ENCODE assay signal across 8 cellular contexts in the genomic region with DNA sequence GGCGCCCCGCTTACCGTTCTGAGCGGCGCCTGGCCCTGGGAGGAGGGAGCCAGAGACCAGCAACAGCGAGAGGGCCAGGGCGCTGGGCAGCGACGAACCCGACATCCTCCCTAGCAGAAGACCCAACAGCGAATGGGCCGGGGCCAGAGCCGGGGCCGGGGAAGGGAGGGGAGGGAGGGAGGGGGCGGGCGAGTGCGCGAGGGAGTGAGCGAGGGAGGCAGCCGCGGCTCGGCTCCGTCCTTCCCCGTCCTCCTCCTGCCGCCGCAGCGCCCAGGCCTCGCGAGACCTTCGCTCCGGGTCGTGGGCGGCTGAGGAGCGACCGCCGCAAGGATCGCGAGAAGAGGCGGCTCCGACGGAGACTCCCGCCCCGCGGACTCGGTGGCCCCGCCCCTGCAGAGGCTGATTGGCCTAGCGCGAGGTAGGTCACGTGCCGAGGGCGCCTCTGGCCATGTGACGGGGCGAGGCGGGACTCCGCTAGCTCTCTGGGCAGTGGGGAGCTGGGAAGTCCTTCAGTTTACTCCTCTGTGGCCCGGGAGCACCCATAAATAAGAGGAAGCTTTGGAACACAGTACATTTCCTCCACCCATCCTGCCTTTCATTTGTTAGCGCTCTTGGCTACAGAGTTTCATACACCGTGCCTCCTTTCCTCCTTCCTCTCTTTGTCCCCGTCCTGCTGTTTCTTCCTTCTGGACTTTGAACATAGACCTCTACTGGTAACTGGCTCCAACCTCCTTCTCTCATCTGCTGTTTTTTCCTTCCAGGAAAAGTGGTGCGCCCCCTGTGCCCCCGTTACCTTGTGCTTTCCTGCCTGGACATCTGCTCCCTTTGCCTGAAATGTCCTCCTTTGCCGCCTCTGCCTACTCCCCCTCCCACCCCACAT. TPM values are rescaled to one million over a fixed set of nuclear protein-coding genes. Genes with fewer than 3 reads are reported as not detected.
DNase-seq lines count a peak whose midpoint lies in the region; ATAC-seq and TF ChIP-seq lines count a peak whose summit lies in the region.

TSS of gene NPTN (minus strand) at position 279 of the 880 bp plus-strand sequence. CDS start at position 105, 174 bp downstream.

- H3K79me2 ChIP-seq in SU-DHL-6 (ENCODE audit: insufficient read depth, low read length) (peaks cover 44% of the 10 kb centered on the region), parathyroid adenoma (peaks cover 7% of the 10 kb centered on the region)

- H3K9me3 ChIP-seq in SU-DHL-6 (ENCODE audit: insufficient read depth, low read length) (no peaks in the 10 kb centered on the region), parathyroid adenoma (ENCODE audit: control insufficient read depth, low read length) (no peaks in the 10 kb centered on the region), tibial nerve (no peaks in the 10 kb centered on the region)

- H3K36me3 ChIP-seq in SU-DHL-6 (ENCODE audit: low read length) (no peaks in the 10 kb centered on the region), parathyroid adenoma (ENCODE audit: control insufficient read depth, insufficient read depth, low read length) (no peaks in the 10 kb centered on the region), tibial nerve (no peaks in the 10 kb centered on the region)

- peak; percentile 87 to 89 for TF ChIP-seq EP300 in tibial nerve (IDR thresholded peaks at IDR 0.05)

- intact Hi-C loops in Right ventricle myocardium superior (cut with DNase I) = loop anchor here (10.0 kb wide), 1 partner anchor 329 kb away; no protein-coding TSS in a partner anchor

- TF ChIP-seq CTCF in SU-DHL-6 (IDR thresholded peaks at IDR 0.05; ENCODE audit: insufficient read depth, low read length, poor library complexity, severe bottlenecking) (no peak), parathyroid adenoma (IDR thresholded peaks at IDR 0.05) (no peak), tibial nerve (IDR thresholded peaks at IDR 0.05) (peak in 2 of 5 experiments; percentile 24 to 29)

- peak; percentile 81 for TF ChIP-seq POLR2A in GM10847 (IDR thresholded peaks at IDR 0.05; ENCODE audit: extremely low read depth, insufficient read length)
- peak; percentile 49 to 82 for TF ChIP-seq POLR2A in tibial nerve (IDR thresholded peaks at IDR 0.05)

- no peaks in the 10 kb centered on the region for H3K27me3 ChIP-seq in SU-DHL-6 (ENCODE audit: low read length)
- H3K27me3 ChIP-seq in parathyroid adenoma (ENCODE audit: control insufficient read depth, insufficient read depth, low read length) = no peaks in the 10 kb centered on the region
- H3K27me3 ChIP-seq in tibial nerve = no peaks in the 10 kb centered on the region

- H3K4me1 ChIP-seq in parathyroid adenoma = peaks cover 5% of the 10 kb centered on the region
- H3K4me1 ChIP-seq in tibial nerve = peaks cover 0 to 56% (median 26%) of the 10 kb centered on the region in 4 donors

- H3K9me2 ChIP-seq in SU-DHL-6 (replicated peaks; ENCODE audit: insufficient read depth, low read length) = no peaks in the 10 kb centered on the region

- WGBS in tibial nerve, 2 donors = 3% methylated on average over 30 to 54 of the region's 62 CpGs

- peak within 1 kb of the TSS; percentile 57 for H2AFZ ChIP-seq in SU-DHL-6 (ENCODE audit: low read depth, low read length, severe bottlenecking)
- peak within 1 kb of the TSS; percentile 85 for H2AFZ ChIP-seq in parathyroid adenoma

- ATAC-seq in HG02678 (IDR thresholded peaks at IDR 0.05; ENCODE audit: unreplicated experiment) (peak; percentile 89), Right ventricle myocardium superior (ENCODE audit: poor library complexity) (peak; percentile 95)

- H3K4me2 ChIP-seq in SU-DHL-6 (ENCODE audit: low read depth, low read length, poor library complexity, severe bottlenecking) (peak within 1 kb of the TSS; percentile 80), parathyroid adenoma (ENCODE audit: low read length) (peak within 1 kb of the TSS; percentile 59)

- no peak within 1 kb of the TSS for H3K27ac ChIP-seq in SU-DHL-6 (ENCODE audit: low read depth, low read length)
- H3K27ac ChIP-seq in parathyroid adenoma = peak within 1 kb of the TSS; percentile 72
- H3K27ac ChIP-seq in tibial nerve = peak within 1 kb of the TSS; percentile 91 to 97 (median 96)

- DNase-seq in NCI-H128 (lab: John Stamatoyannopoulos, UW; ENCODE audit: unreplicated experiment) (peak; percentile 89), Right ventricle myocardium superior (peak; percentile 99), tibial nerve (ENCODE audit: low spot score in 2 of 2) (peak; percentile 94 to 96)
- DNase-seq in activated naive CD8-positive, alpha-beta T cell treated with anti-CD3 and anti-CD28 coated beads, Interleukin-2, amount 50 U/mL, for 16 hours (ENCODE audit: low read depth, low spot score) = peak; percentile 96

- H3K9ac ChIP-seq in SU-DHL-6 (ENCODE audit: low read length) = peak within 1 kb of the TSS; percentile 85
- no peak within 1 kb of the TSS for H3K9ac ChIP-seq in parathyroid adenoma

- H3K4me3 ChIP-seq in SU-DHL-6 (ENCODE audit: insufficient read depth, low read length, poor library complexity, severe bottlenecking) (peak within 1 kb of the TSS; percentile 84), parathyroid adenoma (ENCODE audit: low read depth, low read length) (peak within 1 kb of the TSS; percentile 54), tibial nerve (peak within 1 kb of the TSS; percentile 93 to 100 (median 97))

- H3F3A ChIP-seq in SU-DHL-6 (ENCODE audit: insufficient read depth) = no peaks in the 10 kb centered on the region; the same call in 1 of the 2 replicates

- peaks cover 36% of the 10 kb centered on the region for H4K20me1 ChIP-seq in SU-DHL-6 (ENCODE audit: low read depth, low read length)

RNA-seq across cellular contexts. Expression of gene NPTN, which starts in this region (rescaled TPM):
- 188 TPM for total RNA-seq in Right ventricle myocardium superior
- 100 to 1,000 TPM in 2 of 4 donors, 10 to 100 TPM in 2; 84.3 to 118 (median 106) TPM for total RNA-seq in tibial nerve
